In the genomic region with DNA sequence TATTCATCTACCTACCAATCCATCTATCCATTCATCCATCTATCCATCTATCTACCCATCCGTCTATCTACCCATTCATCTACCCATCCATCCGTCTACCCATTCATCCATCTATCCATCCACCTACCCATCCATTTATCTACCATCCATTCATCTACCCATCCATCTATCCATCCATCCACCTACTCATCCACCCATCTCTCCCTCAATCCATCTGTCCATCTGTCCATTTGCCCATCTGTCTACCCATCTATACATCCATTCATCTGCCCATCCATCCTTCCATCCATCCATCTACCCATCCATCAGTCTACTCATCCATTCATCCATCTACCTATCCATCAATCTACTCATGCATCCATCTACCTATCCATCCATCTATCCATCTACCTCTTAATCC, we compare ENCODE assay signal across 35 cellular contexts.
"Had no signal": no experiment of that assay in that cellular context is flagged by ENCODE, and none has a peak within 500 bp of the region (broad histone marks: within the 10 kb centered on the region; RNA-seq: fewer than 3 reads in every experiment).

No MANE protein-coding gene starts in this region.

- H3K4me3 ChIP-seq: MG63 had no signal

- DNase-seq: MG63, MM.1S, MV-4-11, NCI-H1048, NCI-H1092, NCI-H1092 treated with DMSO at 0.1 percent for 48 hours, NCI-H1105, NCI-H1105 treated with DMSO at 0.1 percent for 48 hours, NCI-H1417, NCI-H1417 treated with DMSO at 0.1 percent for 48 hours, NCI-H1436, NCI-H1436 treated with DMSO at 0.1 percent for 48 hours, NCI-H146, NCI-H1694, NCI-H1694 treated with DMSO at 0.1 percent for 48 hours, NCI-H187, NCI-H187 treated with DMSO at 0.1 percent for 48 hours, NCI-H1930, NCI-H2029, NCI-H2029 treated with DMSO at 0.1 percent for 48 hours, NCI-H2081, NCI-H2081 treated with DMSO at 0.1 percent for 48 hours, NCI-H2107, NCI-H2171, NCI-H2171 treated with DMSO at 0.1 percent for 48 hours, NCI-H2227 treated with DMSO at 0.1 percent for 48 hours, NCI-H226, NCI-H345, NCI-H446, NCI-H446 treated with DMSO at 0.1 percent for 48 hours, NCI-H510A, NCI-H510A treated with DMSO at 0.1 percent for 48 hours, NCI-H524, NCI-H524 treated with DMSO at 0.1 percent for 48 hours, NCI-H526 had no signal

- H3K27me3 ChIP-seq: MG63 had no signal

- H3K36me3 ChIP-seq: MG63 had no signal

- H3K9me3 ChIP-seq: MG63 had no signal
